Comparison of ENCODE assay signal across 26 cellular contexts in the genomic region with DNA sequence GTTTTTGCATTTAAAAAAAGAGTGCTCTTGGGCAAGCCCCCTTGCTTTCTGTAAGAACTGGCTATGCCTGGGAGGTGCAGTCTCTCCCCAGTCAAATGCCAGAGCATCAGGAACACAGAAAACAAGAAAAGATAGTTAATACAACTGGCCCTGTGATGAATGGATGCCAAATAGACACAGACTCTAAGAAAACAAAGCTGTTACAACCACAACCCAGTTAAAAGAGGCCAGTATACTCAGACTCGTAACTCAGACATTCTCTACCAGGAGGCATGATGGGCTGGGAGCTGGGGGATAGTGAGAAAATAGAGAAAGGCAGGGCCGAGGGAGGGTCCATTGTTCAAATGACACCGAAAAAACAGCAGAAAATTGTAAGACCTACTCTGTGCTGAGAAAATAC. TPM values are rescaled to one million over a fixed set of nuclear protein-coding genes. Genes with fewer than 3 reads are reported as not detected.
"Had no signal": no experiment of that assay in that cellular context is flagged by ENCODE, and none has a peak within 500 bp of the region (broad histone marks: within the 10 kb centered on the region; RNA-seq: fewer than 3 reads in every experiment).

No MANE protein-coding gene starts in this region.

- H3K27me3 Mint-ChIP-seq: activated CD4-positive, alpha-beta T cell treated with anti-CD3 and anti-CD28 coated beads for 36 hours; naive B cell; stimulated activated naive CD8-positive, alpha-beta T cell treated with anti-CD3 and anti-CD28 coated beads, Interleukin-15, amount 100 ng/mL, for 72 hours had no signal

- DNase-seq: activated B cell treated with CpG ODN at 0.5 μM for 24 hours; activated CD4-positive, alpha-beta T cell treated with anti-CD3 and anti-CD28 coated beads for 36 hours; activated CD4-positive, alpha-beta T cell treated with anti-CD3 and anti-CD28 coated beads, Interleukin-2, amount 50 U/mL, for 4 hours; activated CD8-positive, alpha-beta memory T cell treated with anti-CD3 and anti-CD28 coated beads, Interleukin-2, amount 50 U/mL, for 48 hours; activated naive CD4-positive, alpha-beta T cell treated with Interleukin-2 at 50 U/mL for 16 hours; activated T-cell treated with anti-CD3 and anti-CD28 coated beads, Interleukin-2, amount 50 U/mL, for 4 hours; central memory CD4-positive, alpha-beta T cell; colonic mucosa; head of caudate nucleus; mesenchymal stem cell; naive B cell; posterior cingulate gyrus; right lobe of liver; small intestine; stimulated activated CD4-positive, alpha-beta T cell treated with anti-CD3 and anti-CD28 coated beads, Interleukin-2, amount 100 ng/mL, for 24 hours; stimulated activated naive CD8-positive, alpha-beta T cell treated with anti-CD3 and anti-CD28 coated beads, Interleukin-15, amount 100 ng/mL, for 72 hours; T1000; transverse colon; uterus had no signal

- H3K4me3 Mint-ChIP-seq: activated B cell treated with CpG ODN at 0.5 μM for 24 hours; activated CD4-positive, alpha-beta T cell treated with anti-CD3 and anti-CD28 coated beads for 36 hours; activated T-cell treated with anti-CD3 and anti-CD28 coated beads, Interleukin-2, amount 50 U/mL, for 4 hours; naive B cell; neural progenitor cell; stimulated activated effector memory CD8-positive, alpha-beta T cell treated with anti-CD3 and anti-CD28 coated beads, Interleukin-12 subunit alpha, Interleukin-12 subunit beta, amount 100 ng/mL, for 72 hours; stimulated activated naive CD8-positive, alpha-beta T cell treated with anti-CD3 and anti-CD28 coated beads, Interleukin-15, amount 100 ng/mL, for 72 hours had no signal

- H3K27ac Mint-ChIP-seq: activated B cell treated with CpG ODN at 0.5 μM for 24 hours; activated CD4-positive, alpha-beta T cell treated with anti-CD3 and anti-CD28 coated beads for 36 hours; activated T-helper 2 cell treated with anti-CD3 and anti-CD28 coated beads, Interferon-gamma antibody, Interleukin-2, Interleukin-4, amounts not matched to agents 10 μg/mL and 5 μg/mL and 100 μg/mL, durations not matched to agents 14 hours and 24 hours and 36 hours; neural progenitor cell; stimulated activated effector memory CD8-positive, alpha-beta T cell treated with anti-CD3 and anti-CD28 coated beads, Interleukin-12 subunit alpha, Interleukin-12 subunit beta, amount 100 ng/mL, for 72 hours; stimulated activated naive CD8-positive, alpha-beta T cell treated with anti-CD3 and anti-CD28 coated beads, Interleukin-15, amount 100 ng/mL, for 72 hours had no signal

- H3K36me3 Mint-ChIP-seq: naive B cell; neural progenitor cell; stimulated activated effector memory CD8-positive, alpha-beta T cell treated with anti-CD3 and anti-CD28 coated beads, Interleukin-12 subunit alpha, Interleukin-12 subunit beta, amount 100 ng/mL, for 72 hours had no signal

- H3K4me1 ChIP-seq: colonic mucosa, right lobe of liver had no signal

- H3K4me2 ChIP-seq: neural progenitor cell had no signal

- H3K36me3 ChIP-seq: colonic mucosa, esophagus muscularis mucosa, gastroesophageal sphincter, neural progenitor cell, right lobe of liver, transverse colon, uterus had no signal

- H3K9me3 ChIP-seq: colonic mucosa, esophagus muscularis mucosa, gastroesophageal sphincter, mucosa of descending colon, right lobe of liver, transverse colon, uterus had no signal

- H3K9ac ChIP-seq: neural progenitor cell had no signal

- H3K27ac ChIP-seq: colonic mucosa, esophagus muscularis mucosa, neural progenitor cell, right lobe of liver, transverse colon, uterus had no signal

- H3K9me3 Mint-ChIP-seq: activated B cell treated with CpG ODN at 0.5 μM for 24 hours; activated T-cell treated with anti-CD3 and anti-CD28 coated beads, Interleukin-2, amount 50 U/mL, for 4 hours; activated T-helper 2 cell treated with anti-CD3 and anti-CD28 coated beads, Interferon-gamma antibody, Interleukin-2, Interleukin-4, amounts not matched to agents 10 μg/mL and 5 μg/mL and 100 μg/mL, durations not matched to agents 14 hours and 24 hours and 36 hours; neural progenitor cell; stimulated activated effector memory CD8-positive, alpha-beta T cell treated with anti-CD3 and anti-CD28 coated beads, Interleukin-12 subunit alpha, Interleukin-12 subunit beta, amount 100 ng/mL, for 72 hours; stimulated activated naive CD8-positive, alpha-beta T cell treated with anti-CD3 and anti-CD28 coated beads, Interleukin-15, amount 100 ng/mL, for 72 hours had no signal

- H2AFZ ChIP-seq: neural progenitor cell had no signal

- H3K27me3 ChIP-seq: colonic mucosa, esophagus muscularis mucosa, gastroesophageal sphincter, neural progenitor cell, right lobe of liver, transverse colon, uterus had no signal

- H3K4me3 ChIP-seq: colonic mucosa, esophagus muscularis mucosa, gastroesophageal sphincter, mucosa of descending colon, neural progenitor cell, right lobe of liver, transverse colon, uterus had no signal

- ATAC-seq: gastroesophageal sphincter had no signal

RNA-seq across cellular contexts. Expression of a gene that starts 32.5 kb away (rescaled TPM):
- total RNA-seq: activated B cell treated with CpG ODN at 0.5 μM for 24 hours; activated CD4-positive, alpha-beta T cell treated with anti-CD3 and anti-CD28 coated beads for 36 hours; activated T-cell treated with anti-CD3 and anti-CD28 coated beads, Interleukin-2, amount 50 U/mL, for 4 hours; activated T-helper 2 cell treated with anti-CD3 and anti-CD28 coated beads, Interferon-gamma antibody, Interleukin-2, Interleukin-4, amounts not matched to agents 10 μg/mL and 5 μg/mL and 100 μg/mL, durations not matched to agents 14 hours and 24 hours and 36 hours; T-helper 1 cell treated with Interleukin-12 subunit alpha and Interleukin-12 subunit beta and Interleukin-4 antibody, amounts not matched to agents 30 ng/mL and 1 ng/mL, for 36 hours had no signal
